In genomic region chr7:131621652-131622051, GRCh38 we compare ENCODE assay signal across 21 cellular contexts.
DNase-seq lines count a peak whose midpoint lies in the region; ATAC-seq, FAIRE-seq and TF ChIP-seq lines count a peak whose summit lies in the region.
"Had no signal": no experiment of that assay in that cellular context is flagged by ENCODE, and none has a peak within 500 bp of the region (broad histone marks: within the 10 kb centered on the region; RNA-seq: fewer than 3 reads in every experiment).

No MANE protein-coding gene starts in this region.

- no peak overlapping the region for H3K23ac ChIP-seq in H1 (ENCODE audit: insufficient read length)

- intact Hi-C loops in breast epithelium (cut with DNase I; ENCODE audit: low total_unique reads) (no loop called here), mammary epithelial cell (cut with micrococcal nuclease) (no loop called here), thyroid gland (cut with DNase I) (no loop called here)

- H3K4me2 ChIP-seq in mammary epithelial cell (ENCODE audit: insufficient read depth, low read depth, low read length) (no peak overlapping the region), H1 (ENCODE audit: insufficient read depth in 1 of 2, low read depth in 2 of 2, low read length in 2 of 2) (no peak overlapping the region)

- CTCF ChIA-PET in mammary epithelial cell (lab: Charles Lee; ENCODE audit: low non-redundant PET) = no interaction called here
- CTCF ChIA-PET in H1 (lab: Charles Lee; ENCODE audit: partially characterized antibody) = interaction anchor here (11.7 kb wide), 1 partner anchor 76 kb away, joined by 93 read pairs; no protein-coding TSS in a partner anchor
- CTCF ChIA-PET in GM10248 (lab: Yijun Ruan, JAX) = no interaction called here

- H3K4me3 ChIP-seq in breast epithelium = no peak overlapping the region
- no peak overlapping the region for H3K4me3 ChIP-seq in mammary epithelial cell (replicated peaks in 1 of 3; ENCODE audit: insufficient read depth in 1 of 3, low read depth in 2 of 3, low read length in 3 of 3)
- H3K4me3 ChIP-seq in H1 (ENCODE audit: extremely low read depth in 1 of 4, insufficient read depth in 2 of 4, low read depth in 3 of 4, low read length in 4 of 4) = no peak overlapping the region
- no peak overlapping the region for H3K4me3 ChIP-seq in thyroid gland (replicated peaks in 1 of 3)
- H3K4me3 ChIP-seq: GM12878, Peyer's patch had no signal

- H2BK20ac ChIP-seq in H1 (ENCODE audit: low read length) = 0 out of 2 replicates have a peak overlapping the region, but pooled peaks have one; percentile 23

- no peak overlapping the region for H4K8ac ChIP-seq in H1 (ENCODE audit: extremely low read depth, insufficient read depth, low read length)

- H2AK5ac ChIP-seq in H1 (ENCODE audit: low read depth, low read length) = 0 out of 2 replicates have a peak overlapping the region, but pooled peaks have one; percentile 100

- no peak overlapping the region; the same call in 1 of the 2 replicates for H2BK5ac ChIP-seq in H1 (ENCODE audit: low read depth, low read length)

- TF ChIP-seq CTCF in breast epithelium (IDR thresholded peaks at IDR 0.05) (no peak), mammary epithelial cell (conservative IDR thresholded peaks at IDR 0.05 in 1 of 2, IDR thresholded peaks at IDR 0.05 in 1 of 2; ENCODE audit: extremely low read depth in 1 of 2, insufficient read depth in 1 of 2, low read depth in 1 of 2, low read length in 2 of 2) (no peak), H1 (IDR thresholded peaks at IDR 0.05; ENCODE audit: control extremely low read depth in 1 of 3, insufficient read depth in 1 of 3, low read depth in 1 of 3, low read length in 3 of 3) (no peak), GM10248 (IDR thresholded peaks at IDR 0.05; ENCODE audit: control extremely low read depth, extremely low read depth, low read depth, missing control alignments) (no peak), thyroid gland (IDR thresholded peaks at IDR 0.05) (no peak)

- H2BK15ac ChIP-seq in H1 (ENCODE audit: low read length) = no peak overlapping the region

- no peaks in the 10 kb centered on the region for H3K4me1 ChIP-seq in breast epithelium
- peaks cover 18% of the 10 kb centered on the region for H3K4me1 ChIP-seq in mammary epithelial cell (ENCODE audit: insufficient read depth, low read length)
- peaks cover 7 to 38% (median 18%) of the 10 kb centered on the region in 4 experiments for H3K4me1 ChIP-seq in H1 (replicated peaks in 1 of 4; ENCODE audit: control insufficient read depth in 3 of 4, insufficient read depth in 4 of 4, low read length in 3 of 4)
- no peaks in the 10 kb centered on the region for H3K4me1 ChIP-seq in thyroid gland
- H3K4me1 ChIP-seq: Peyer's patch had no signal

- no peak overlapping the region; the same call in 1 of the 2 replicates for H3K18ac ChIP-seq in H1 (ENCODE audit: extremely low read depth, low read length)

- dilution Hi-C loops in mammary epithelial cell (cut with HindIII; ENCODE audit: low sequenced_read_pairs) = no loop called here

- no peaks in the 10 kb centered on the region for H3K9me3 ChIP-seq in breast epithelium
- no peaks in the 10 kb centered on the region for H3K9me3 ChIP-seq in mammary epithelial cell (replicated peaks; ENCODE audit: insufficient read depth, low read length)
- H3K9me3 ChIP-seq in H1 (ENCODE audit: insufficient read depth in 2 of 2, low read depth in 1 of 2, low read length in 1 of 2) = no peaks in the 10 kb centered on the region
- no peaks in the 10 kb centered on the region for H3K9me3 ChIP-seq in thyroid gland
- H3K9me3 ChIP-seq: Peyer's patch had no signal

- POLR2A ChIA-PET in H1 (lab: Charles Lee; ENCODE audit: partially characterized antibody) = interaction anchor here (0.7 to 6.5 kb wide), 4 partner anchors 15 to 67 kb away, joined by 3 to 57 read pairs (median 28); no protein-coding TSS in a partner anchor
- POLR2A ChIA-PET in GM10248 (lab: Yijun Ruan, JAX) = no interaction called here

- H3K23me2 ChIP-seq in H1 (ENCODE audit: low read depth, low read length) = peaks cover 6% of the 10 kb centered on the region; the same call in 1 of the 2 replicates

- H3K14ac ChIP-seq in H1 (ENCODE audit: insufficient read length) = no peak overlapping the region

- DNase-seq in breast epithelium (ENCODE audit: low spot score in 2 of 2) = no peak
- no peak for DNase-seq in mammary epithelial cell
- no peak for DNase-seq in H1 (ENCODE audit: low read depth in 1 of 2, low spot score in 2 of 2)
- peak; percentile 12 for DNase-seq in iPS-NIHi7 (ENCODE audit: extremely low spot score)
- no peak for DNase-seq in GM10248 (ENCODE audit: extremely low spot score)
- DNase-seq in thyroid gland = no peak
- no peak for DNase-seq in T-helper 9 cell
- DNase-seq: 8988T; CD4-positive, alpha-beta memory T cell; DND-41; GOT3; NCI-H1930; NCI-H446 treated with DMSO at 0.1 percent for 48 hours; NCI-H82; Peyer's patch; SHP77 had no signal

- no TSS peak for BruUV-seq in mammary epithelial cell (replicated peaks; lab: Mats Ljungman, UMichigan)

- TF ChIP-seq EP300 in H1 (IDR thresholded peaks at IDR 0.05; ENCODE audit: borderline replicate concordance in 1 of 2, low read depth in 2 of 2, low read length in 2 of 2) = no peak

- H3K79me1 ChIP-seq in H1 (ENCODE audit: low read depth, low read length) = no peaks in the 10 kb centered on the region

- no peaks in the 10 kb centered on the region for H3K36me3 ChIP-seq in breast epithelium
- H3K36me3 ChIP-seq in mammary epithelial cell (ENCODE audit: insufficient read depth, low read length) = no peaks in the 10 kb centered on the region
- H3K36me3 ChIP-seq in H1 (ENCODE audit: control insufficient read depth in 2 of 4, insufficient read depth in 4 of 4, low read length in 3 of 4) = no peaks in the 10 kb centered on the region
- no peaks in the 10 kb centered on the region for H3K36me3 ChIP-seq in thyroid gland
- H3K36me3 ChIP-seq: Peyer's patch had no signal

- no peak for TF ChIP-seq POLR2A in breast epithelium (IDR thresholded peaks at IDR 0.05)
- no peak for TF ChIP-seq POLR2A in H1 (IDR thresholded peaks at IDR 0.05; ENCODE audit: control extremely low read depth in 1 of 2, low read depth in 2 of 2, low read length in 2 of 2)
- no peak for TF ChIP-seq POLR2A in thyroid gland (IDR thresholded peaks at IDR 0.05)

- FAIRE-seq in H1 (lab: Jason Lieb, UNC) = no peak
- FAIRE-seq: D721Med, G401.6, GM12878, GM18507 had no signal

- H2BK120ac ChIP-seq in H1 (replicated peaks; ENCODE audit: low read depth, low read length) = no peak overlapping the region

- H2BK12ac ChIP-seq in H1 (ENCODE audit: low read depth, low read length) = peak overlapping the region; percentile 100

- H3K27ac ChIP-seq in breast epithelium (peak overlapping the region; percentile 8 to 35), mammary epithelial cell (ENCODE audit: insufficient read depth, low read depth, low read length) (no peak overlapping the region), H1 (ENCODE audit: low read depth, low read length) (no peak overlapping the region), thyroid gland (no peak overlapping the region)
- H3K27ac ChIP-seq: Peyer's patch had no signal

- H2AFZ ChIP-seq in mammary epithelial cell (ENCODE audit: low read depth, low read length) = no peak overlapping the region
- H2AFZ ChIP-seq in H1 (ENCODE audit: low read length) = no peak overlapping the region

- H3K27me3 ChIP-seq in breast epithelium (no peaks in the 10 kb centered on the region), mammary epithelial cell (ENCODE audit: insufficient read depth, low read length) (no peaks in the 10 kb centered on the region), H1 (replicated peaks in 1 of 4; ENCODE audit: control insufficient read depth in 3 of 4, extremely low read depth in 1 of 4, insufficient read depth in 3 of 4, low read length in 3 of 4) (no peaks in the 10 kb centered on the region), thyroid gland (no peaks in the 10 kb centered on the region)
- H3K27me3 ChIP-seq: Peyer's patch had no signal

- in situ Hi-C loops in mammary epithelial cell (cut with MboI; ENCODE audit: low sequenced_read_pairs in 2 of 2) = no loop called here

- no peaks in the 10 kb centered on the region for H4K20me1 ChIP-seq in mammary epithelial cell (ENCODE audit: insufficient read depth, low read length)
- peaks cover 0 to 2% of the 10 kb centered on the region in 2 experiments for H4K20me1 ChIP-seq in H1 (replicated peaks in 1 of 2; ENCODE audit: control insufficient read depth in 1 of 2, insufficient read depth in 2 of 2, low read length in 2 of 2)

- no peak overlapping the region for H3K56ac ChIP-seq in H1 (replicated peaks; ENCODE audit: insufficient read length, low read depth, low read length)

- no peak overlapping the region for H4K5ac ChIP-seq in H1 (ENCODE audit: insufficient read length, low read depth, low read length)

- no peak overlapping the region for H3K4ac ChIP-seq in H1 (replicated peaks; ENCODE audit: insufficient read length, low read depth, low read length)

- H3K9ac ChIP-seq in mammary epithelial cell (ENCODE audit: insufficient read depth, low read length) (no peak overlapping the region), H1 (replicated peaks in 1 of 4; ENCODE audit: extremely low read depth in 1 of 4, low read depth in 3 of 4, low read length in 3 of 4) (no peak overlapping the region)

- H4K91ac ChIP-seq in H1 (replicated peaks; ENCODE audit: insufficient read length, low read length) = peak overlapping the region; percentile 99

- ATAC-seq in GM18870 (IDR thresholded peaks at IDR 0.05; ENCODE audit: unreplicated experiment) = no peak

- H3K79me2 ChIP-seq in mammary epithelial cell (ENCODE audit: insufficient read depth, low read length) (no peaks in the 10 kb centered on the region), H1 (ENCODE audit: control insufficient read depth in 1 of 2, insufficient read depth in 2 of 2, low read length in 2 of 2) (no peaks in the 10 kb centered on the region)

- TF ChIP-seq RAD21 in H1 (IDR thresholded peaks at IDR 0.05 in 1 of 2, conservative IDR thresholded peaks at IDR 0.05 in 1 of 2; ENCODE audit: low read depth in 2 of 2, low read length in 2 of 2) = no peak

- 63% methylated on average over 2 of the region's 2 CpGs for WGBS in mammary epithelial cell (ENCODE audit: low coverage, missing lambda C conversion rate)
- WGBS in H1 (ENCODE audit: extremely low coverage in 1 of 2, insufficient coverage in 1 of 2, insufficient read length in 1 of 2, insufficient replicate concordance in 2 of 2, low coverage in 1 of 2, low lambda C conversion rate in 2 of 2, missing lambda C conversion rate in 1 of 2), 2 experiments = 87% methylated on average over 1 of the region's 2 CpGs; no CpG with 5 or more reads in 1 of the 2 experiments
- WGBS in thyroid gland, 2 donors = 56 to 60% methylated on average over 2 of the region's 2 CpGs

TF ChIP-seq in H1, 55 proteins besides CTCF, POLR2A, EP300 and RAD21:
- TF ChIP-seq CHD1 (IDR thresholded peaks at IDR 0.05; ENCODE audit: low read depth, low read length) (no peak), SP2 (IDR thresholded peaks at IDR 0.05; ENCODE audit: low read length) (no peak), POLR2AphosphoS5 (IDR thresholded peaks at IDR 0.05; ENCODE audit: low read depth, low read length) (no peak), TAF1 (IDR thresholded peaks at IDR 0.05; ENCODE audit: low read depth, low read length) (no peak), CBX5 (IDR thresholded peaks at IDR 0.05; ENCODE audit: low read depth, low read length) (no peak), TEAD4 (IDR thresholded peaks at IDR 0.05; ENCODE audit: low read depth, low read length) (no peak)

Comparison
In these comparisons a context has a peak if more than half of its experiments do, and no peak if none do; other contexts are left out.
1. H3K27ac ChIP-seq: peak in breast epithelium (2 of 2); none in mammary epithelial cell (single experiment), H1 (single experiment) and thyroid gland (0 of 3).